ENCODE assay signal across 17 cellular contexts in the genomic region with DNA sequence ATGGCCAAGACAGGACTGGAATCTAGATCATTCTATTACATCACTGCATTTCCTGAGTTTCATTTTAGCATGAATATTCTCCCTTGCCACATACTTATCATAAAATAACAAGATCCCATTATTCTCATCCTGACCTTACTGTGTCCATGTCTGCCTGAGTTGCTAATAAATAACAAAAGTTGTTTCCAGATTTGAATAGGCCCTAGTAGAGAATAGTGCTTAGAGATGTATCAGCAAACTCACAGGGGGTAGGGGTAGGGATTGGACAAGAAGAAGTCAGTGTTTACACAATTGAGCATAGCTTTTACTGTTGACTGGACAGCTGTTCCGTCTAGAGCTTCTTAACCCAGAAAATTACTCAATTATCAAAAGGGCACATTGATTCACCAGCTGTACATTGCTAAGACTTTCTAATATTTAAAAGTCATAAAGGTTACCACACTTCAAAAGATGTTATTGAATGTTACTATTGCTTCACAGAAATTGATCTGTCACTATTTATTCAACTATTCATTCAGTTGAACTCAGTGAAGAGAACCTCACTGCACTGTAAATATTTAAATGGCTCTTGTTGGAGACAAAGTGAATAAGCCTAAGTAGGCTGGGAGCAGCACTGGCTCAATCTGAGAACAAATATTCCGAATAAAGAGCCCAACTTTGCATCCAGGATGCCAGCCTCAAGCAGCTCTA.
DNase-seq lines count a peak whose midpoint lies in the region; ATAC-seq lines count a peak whose summit lies in the region.
"Had no signal": no experiment of that assay in that cellular context is flagged by ENCODE, and none has a peak within 500 bp of the region (broad histone marks: within the 10 kb centered on the region; RNA-seq: fewer than 3 reads in every experiment).

No MANE protein-coding gene starts in this region.

- H3K27me3 ChIP-seq in mesenchymal stem cell (ENCODE audit: control insufficient read depth in 1 of 2, insufficient read depth in 1 of 2, low read length in 2 of 2), result no peaks in the 10 kb centered on the region
- H3K27me3 ChIP-seq: BLaER1 treated with 17β-estradiol and CSF1 and Interleukin-3, amounts not matched to agents 10 nM and 100 nM; gastroesophageal sphincter; testis had no signal

- no peak overlapping the region for H3K9ac ChIP-seq in mesenchymal stem cell (ENCODE audit: low read length)
- H3K9ac ChIP-seq: BLaER1 treated with 17β-estradiol and CSF1 and Interleukin-3, amounts not matched to agents 10 nM and 100 nM had no signal

- peaks cover 11 to 26% of the 10 kb centered on the region in 2 donors for H3K36me3 Mint-ChIP-seq in activated naive CD4-positive, alpha-beta T cell treated with anti-CD3 and anti-CD28 coated beads, Interleukin-2, amount 50 U/mL, for 72 hours

- H2BK5ac ChIP-seq in mesenchymal stem cell (ENCODE audit: low read depth, low read length, poor library complexity, severe bottlenecking), result no peak overlapping the region

- H3K27ac Mint-ChIP-seq in activated naive CD4-positive, alpha-beta T cell treated with anti-CD3 and anti-CD28 coated beads, Interleukin-2, amount 50 U/mL, for 72 hours, result no peak overlapping the region
- H3K27ac Mint-ChIP-seq: brain, immature natural killer cell had no signal

- peak; percentile 69 for DNase-seq in DMS153 treated with DMSO at 0.1 percent for 48 hours (lab: John Stamatoyannopoulos, UW; ENCODE audit: unreplicated experiment)
- DNase-seq in NCI-H146 treated with DMSO at 0.1 percent for 48 hours (lab: John Stamatoyannopoulos, UW; ENCODE audit: unreplicated experiment), result peak; percentile 82
- peak; percentile 7 for DNase-seq in dermis blood vessel endothelial cell
- peak; percentile 40 for DNase-seq in mesenchymal stem cell
- no peak for DNase-seq in activated naive CD4-positive, alpha-beta T cell treated with anti-CD3 and anti-CD28 coated beads, Interleukin-2, amount 50 U/mL, for 72 hours (ENCODE audit: low spot score in 2 of 2)
- DNase-seq: activated gamma-delta T cell treated with Interleukin-2 at 50 U/mL for 16 hours; effector CD4-positive, alpha-beta T cell; immature natural killer cell; NCI-H2171; OCI-M1; psoas muscle; testis had no signal

- no peak overlapping the region for H3K14ac ChIP-seq in mesenchymal stem cell (ENCODE audit: low read length in 2 of 2)

- no peaks in the 10 kb centered on the region for H3K36me3 ChIP-seq in mesenchymal stem cell (ENCODE audit: control insufficient read depth in 1 of 2, insufficient read depth in 2 of 2, low read depth in 1 of 2, low read length in 2 of 2)
- H3K36me3 ChIP-seq: BLaER1 treated with 17β-estradiol and CSF1 and Interleukin-3, amounts not matched to agents 10 nM and 100 nM; gastroesophageal sphincter had no signal

- no peak overlapping the region for H2AK5ac ChIP-seq in mesenchymal stem cell (ENCODE audit: low read length, severe bottlenecking)

- no peak overlapping the region for H3K18ac ChIP-seq in mesenchymal stem cell (ENCODE audit: low read depth in 1 of 2, low read length in 2 of 2)

- 85% methylated on average over 2 of the region's 2 CpGs for WGBS in mesenchymal stem cell

- no peak overlapping the region for H3K23ac ChIP-seq in mesenchymal stem cell (ENCODE audit: low read length in 2 of 2)

- H3K27ac ChIP-seq in mesenchymal stem cell (ENCODE audit: low read length, poor library complexity, severe bottlenecking), result peak overlapping the region; percentile 28
- H3K27ac ChIP-seq: BLaER1 treated with 17β-estradiol and CSF1 and Interleukin-3, amounts not matched to agents 10 nM and 100 nM; gastroesophageal sphincter; psoas muscle; testis had no signal

- H2AFZ ChIP-seq in mesenchymal stem cell (ENCODE audit: low read depth, low read length), result no peak overlapping the region

- no peak overlapping the region for H3K4ac ChIP-seq in mesenchymal stem cell (ENCODE audit: low read depth in 1 of 2, low read length in 2 of 2)

- no peak overlapping the region for H2BK15ac ChIP-seq in mesenchymal stem cell (ENCODE audit: low read depth, poor library complexity, severe bottlenecking)

- no peak for ATAC-seq in HG02938 (IDR thresholded peaks at IDR 0.05; ENCODE audit: unreplicated experiment)
- no peak for ATAC-seq in GM18858 (IDR thresholded peaks at IDR 0.05; ENCODE audit: unreplicated experiment)
- no peak for ATAC-seq in activated naive CD4-positive, alpha-beta T cell treated with anti-CD3 and anti-CD28 coated beads, Interleukin-2, amount 50 U/mL, for 72 hours
- ATAC-seq: gastroesophageal sphincter, psoas muscle had no signal

- H4K8ac ChIP-seq in mesenchymal stem cell (ENCODE audit: low read length), result no peak overlapping the region

- no peaks in the 10 kb centered on the region for H3K4me1 ChIP-seq in mesenchymal stem cell (ENCODE audit: control insufficient read depth, insufficient read depth, low read depth, low read length)
- H3K4me1 ChIP-seq: BLaER1 treated with 17β-estradiol and CSF1 and Interleukin-3, amounts not matched to agents 10 nM and 100 nM; gastroesophageal sphincter; psoas muscle; testis had no signal

- H3K79me1 ChIP-seq in mesenchymal stem cell (replicated peaks; ENCODE audit: low read length, poor library complexity, severe bottlenecking), result no peaks in the 10 kb centered on the region

- H2BK120ac ChIP-seq in mesenchymal stem cell (ENCODE audit: low read depth, low read length), result no peak overlapping the region

- H3K4me3 ChIP-seq in mesenchymal stem cell (ENCODE audit: insufficient read depth in 1 of 2, low read depth in 1 of 2, low read length in 2 of 2), result no peak overlapping the region
- H3K4me3 ChIP-seq: BLaER1 treated with 17β-estradiol and CSF1 and Interleukin-3, amounts not matched to agents 10 nM and 100 nM; gastroesophageal sphincter; psoas muscle; testis had no signal

- H2BK12ac ChIP-seq in mesenchymal stem cell (ENCODE audit: low read length in 2 of 2), result no peak overlapping the region

- H3K4me2 ChIP-seq in mesenchymal stem cell (ENCODE audit: low read length, poor library complexity, severe bottlenecking), result no peak overlapping the region
- H3K4me2 ChIP-seq: BLaER1 treated with 17β-estradiol and CSF1 and Interleukin-3, amounts not matched to agents 10 nM and 100 nM had no signal

- H3K9me3 Mint-ChIP-seq in activated naive CD4-positive, alpha-beta T cell treated with anti-CD3 and anti-CD28 coated beads, Interleukin-2, amount 50 U/mL, for 72 hours, result peaks cover 13 to 22% of the 10 kb centered on the region in 2 donors

- H3K9me3 ChIP-seq in mesenchymal stem cell (ENCODE audit: control insufficient read depth, low read length), result no peaks in the 10 kb centered on the region
- H3K9me3 ChIP-seq: psoas muscle, testis had no signal

- no peak overlapping the region for H4K91ac ChIP-seq in mesenchymal stem cell (ENCODE audit: low read length)

Comparison
In these comparisons a context has a peak if more than half of its experiments do, and no peak if none do; other contexts are left out.
1. DNase-seq: peak in DMS153 treated with DMSO at 0.1 percent for 48 hours (single experiment), NCI-H146 treated with DMSO at 0.1 percent for 48 hours (single experiment), dermis blood vessel endothelial cell (single experiment) and mesenchymal stem cell (single experiment); none in activated naive CD4-positive, alpha-beta T cell treated with anti-CD3 and anti-CD28 coated beads, Interleukin-2, amount 50 U/mL, for 72 hours (0 of 2).